10 cellular contexts compared by ENCODE assay signal in genomic region chr7:98862203-98862602, GRCh38. TPM values are rescaled to one million over a fixed set of nuclear protein-coding genes. Genes with fewer than 3 reads are reported as not detected.
"Had no signal": no experiment of that assay in that cellular context is flagged by ENCODE, and none has a peak within 500 bp of the region (broad histone marks: within the 10 kb centered on the region; RNA-seq: fewer than 3 reads in every experiment).

No MANE protein-coding gene starts in this region.

- ATAC-seq: GM23338 had no signal

- H3K4me2 ChIP-seq: GM23338 had no signal

- H3K27ac Mint-ChIP-seq: GM23338, HFFc6 had no signal

- H3K4me3 Mint-ChIP-seq: GM23338, H9, HFFc6 had no signal

- H3K9me3 Mint-ChIP-seq: GM23338, H9, HFFc6 had no signal

- DNase-seq: H9, HCEC 1CT, HFFc6, IMR-90, KBM-7 had no signal

- H2AFZ ChIP-seq: GM23338 had no signal

- FAIRE-seq: H1, H54, HTR-8/SVneo had no signal

- H3K4me3 ChIP-seq: GM23338 had no signal

RNA-seq across cellular contexts. Expression of gene TMEM130, which starts 7.6 kb away (rescaled TPM):
- total RNA-seq: HT-29 had no signal
